In genomic region chr10:34295142-34295548, GRCh38 we compare ENCODE assay signal across 23 cellular contexts.
DNase-seq lines count a peak whose midpoint lies in the region; ATAC-seq, FAIRE-seq and TF ChIP-seq lines count a peak whose summit lies in the region.
"Had no signal": no experiment of that assay in that cellular context is flagged by ENCODE, and none has a peak within 500 bp of the region (broad histone marks: within the 10 kb centered on the region; RNA-seq: fewer than 3 reads in every experiment).

No MANE protein-coding gene starts in this region.

- H3K4me3 Mint-ChIP-seq in activated T-cell treated with anti-CD3 and anti-CD28 coated beads, Interleukin-2, amount 50 U/mL, for 24 hours = no peak overlapping the region
- H3K4me3 Mint-ChIP-seq: brain; CD8-positive, alpha-beta memory T cell; stimulated activated naive CD8-positive, alpha-beta T cell treated with anti-CD3 and anti-CD28 coated beads, Interleukin-15, amount 100 ng/mL, for 72 hours; T-helper 2 cell treated with Interferon-gamma antibody and Interleukin-4, amounts not matched to agents 5 μg/mL and 100 μg/mL, for 36 hours had no signal

- H3K4me1 ChIP-seq in lung (ENCODE audit: control insufficient read depth in 2 of 2, insufficient read depth in 2 of 2, low read length in 2 of 2) = peaks cover 0 to 13% of the 10 kb centered on the region in 2 donors

- peaks cover 7% of the 10 kb centered on the region for H3K27me3 Mint-ChIP-seq in activated T-cell treated with anti-CD3 and anti-CD28 coated beads, Interleukin-2, amount 50 U/mL, for 24 hours
- H3K27me3 Mint-ChIP-seq: brain; CD8-positive, alpha-beta memory T cell; progenitor cell of endocrine pancreas; stimulated activated naive CD8-positive, alpha-beta T cell treated with anti-CD3 and anti-CD28 coated beads, Interleukin-15, amount 100 ng/mL, for 72 hours had no signal

- FAIRE-seq in HTR-8/SVneo (lab: Jason Lieb, UNC) = peak; percentile 85

- no peaks in the 10 kb centered on the region for H3K9me3 ChIP-seq in lung (ENCODE audit: control insufficient read depth in 2 of 2, insufficient read depth in 1 of 2, low read length in 1 of 2)
- H3K9me3 ChIP-seq: esophagus muscularis mucosa, vagina had no signal

- no peak overlapping the region for H3K27ac Mint-ChIP-seq in activated T-cell treated with anti-CD3 and anti-CD28 coated beads, Interleukin-2, amount 50 U/mL, for 24 hours
- H3K27ac Mint-ChIP-seq: CD8-positive, alpha-beta memory T cell; stimulated activated naive CD8-positive, alpha-beta T cell treated with anti-CD3 and anti-CD28 coated beads, Interleukin-15, amount 100 ng/mL, for 72 hours; T-helper 2 cell treated with Interferon-gamma antibody and Interleukin-4, amounts not matched to agents 5 μg/mL and 100 μg/mL, for 36 hours had no signal

- H3K9me3 Mint-ChIP-seq in activated T-cell treated with anti-CD3 and anti-CD28 coated beads, Interleukin-2, amount 50 U/mL, for 24 hours = no peaks in the 10 kb centered on the region
- H3K9me3 Mint-ChIP-seq: brain; stimulated activated naive CD8-positive, alpha-beta T cell treated with anti-CD3 and anti-CD28 coated beads, Interleukin-15, amount 100 ng/mL, for 72 hours; T-helper 2 cell treated with Interferon-gamma antibody and Interleukin-4, amounts not matched to agents 5 μg/mL and 100 μg/mL, for 36 hours had no signal

- peak; percentile 61 for DNase-seq in A172 (ENCODE audit: low spot score)
- DNase-seq in HTR-8/SVneo (ENCODE audit: insufficient read length, low spot score) = peak; percentile 55
- DNase-seq in cardiac fibroblast (ENCODE audit: low read depth in 2 of 2) = peak; percentile 26 to 49
- no peak for DNase-seq in lung (ENCODE audit: low spot score)
- DNase-seq in coronary artery (ENCODE audit: low spot score) = no peak
- DNase-seq in caudate nucleus (lab: John Stamatoyannopoulos, UW) = no peak
- no peak for DNase-seq in activated T-cell treated with anti-CD3 and anti-CD28 coated beads, Interleukin-2, amount 50 U/mL, for 24 hours
- DNase-seq: ACHN; activated CD8-positive, alpha-beta memory T cell treated with anti-CD3 and anti-CD28 coated beads, Interleukin-2, amount 50 U/mL, for 4 hours; activated naive CD4-positive, alpha-beta T cell treated with Interleukin-2 at 50 U/mL for 16 hours; CD8-positive, alpha-beta memory T cell; DND-41; hippocampal formation; left cardiac atrium; NCI-H1694 treated with DMSO at 0.1 percent for 48 hours; SIG-M5; stimulated activated naive CD8-positive, alpha-beta T cell treated with anti-CD3 and anti-CD28 coated beads, Interleukin-15, amount 100 ng/mL, for 72 hours had no signal

- no peaks in the 10 kb centered on the region for H3K36me3 Mint-ChIP-seq in activated T-cell treated with anti-CD3 and anti-CD28 coated beads, Interleukin-2, amount 50 U/mL, for 24 hours (ENCODE audit: low read depth)
- H3K36me3 Mint-ChIP-seq: brain; CD8-positive, alpha-beta memory T cell had no signal

- 37 to 62% methylated on average over 6 of the region's 6 CpGs for WGBS in lung, 2 donors

- no peaks in the 10 kb centered on the region for H3K27me3 ChIP-seq in lung (ENCODE audit: control insufficient read depth, insufficient read depth)
- H3K27me3 ChIP-seq: esophagus muscularis mucosa, vagina had no signal

- peak; percentile 20 for ATAC-seq in lung (ENCODE audit: insufficient read depth, low FRiP score)
- no peak for ATAC-seq in HG03442 (IDR thresholded peaks at IDR 0.05; ENCODE audit: unreplicated experiment)
- ATAC-seq: left cardiac atrium; stimulated activated naive CD8-positive, alpha-beta T cell treated with anti-CD3 and anti-CD28 coated beads, Interleukin-15, amount 100 ng/mL, for 72 hours had no signal

- peaks cover 20% of the 10 kb centered on the region for H3K4me1 Mint-ChIP-seq in activated T-cell treated with anti-CD3 and anti-CD28 coated beads, Interleukin-2, amount 50 U/mL, for 24 hours (ENCODE audit: low read depth)
- H3K4me1 Mint-ChIP-seq: CD8-positive, alpha-beta memory T cell had no signal

- TF ChIP-seq CTCF in cardiac fibroblast (IDR thresholded peaks at IDR 0.05; ENCODE audit: low read depth, low read length) (no peak), lung (IDR thresholded peaks at IDR 0.05; ENCODE audit: control extremely low read depth, extremely low read depth) (no peak), coronary artery (IDR thresholded peaks at IDR 0.05) (no peak)

- no peak overlapping the region for H3K27ac ChIP-seq in lung (ENCODE audit: low read depth in 1 of 2, low read length in 1 of 2)
- no peak overlapping the region for H3K27ac ChIP-seq in coronary artery
- H3K27ac ChIP-seq in caudate nucleus (ENCODE audit: low read depth, low read length) = no peak overlapping the region
- H3K27ac ChIP-seq: esophagus muscularis mucosa, vagina had no signal

- H3K36me3 ChIP-seq in lung (ENCODE audit: control insufficient read depth in 2 of 2, insufficient read depth in 2 of 2, low read length in 2 of 2) = no peaks in the 10 kb centered on the region
- H3K36me3 ChIP-seq: esophagus muscularis mucosa, vagina had no signal

- no peak overlapping the region for H3K4me3 ChIP-seq in cardiac fibroblast (replicated peaks in 1 of 2; ENCODE audit: low read depth in 2 of 2, low read length in 2 of 2)
- no peak overlapping the region for H3K4me3 ChIP-seq in lung
- no peak overlapping the region for H3K4me3 ChIP-seq in coronary artery
- H3K4me3 ChIP-seq: esophagus muscularis mucosa, vagina had no signal

Comparison
In these comparisons a context has a peak if more than half of its experiments do, and no peak if none do; other contexts are left out.
1. DNase-seq: peak in A172 (single experiment), HTR-8/SVneo (single experiment) and cardiac fibroblast (2 of 2); none in lung (single experiment), coronary artery (single experiment), caudate nucleus (0 of 61) and activated T-cell treated with anti-CD3 and anti-CD28 coated beads, Interleukin-2, amount 50 U/mL, for 24 hours (single experiment).